ENCODE assay signal across 8 cellular contexts in the genomic region with DNA sequence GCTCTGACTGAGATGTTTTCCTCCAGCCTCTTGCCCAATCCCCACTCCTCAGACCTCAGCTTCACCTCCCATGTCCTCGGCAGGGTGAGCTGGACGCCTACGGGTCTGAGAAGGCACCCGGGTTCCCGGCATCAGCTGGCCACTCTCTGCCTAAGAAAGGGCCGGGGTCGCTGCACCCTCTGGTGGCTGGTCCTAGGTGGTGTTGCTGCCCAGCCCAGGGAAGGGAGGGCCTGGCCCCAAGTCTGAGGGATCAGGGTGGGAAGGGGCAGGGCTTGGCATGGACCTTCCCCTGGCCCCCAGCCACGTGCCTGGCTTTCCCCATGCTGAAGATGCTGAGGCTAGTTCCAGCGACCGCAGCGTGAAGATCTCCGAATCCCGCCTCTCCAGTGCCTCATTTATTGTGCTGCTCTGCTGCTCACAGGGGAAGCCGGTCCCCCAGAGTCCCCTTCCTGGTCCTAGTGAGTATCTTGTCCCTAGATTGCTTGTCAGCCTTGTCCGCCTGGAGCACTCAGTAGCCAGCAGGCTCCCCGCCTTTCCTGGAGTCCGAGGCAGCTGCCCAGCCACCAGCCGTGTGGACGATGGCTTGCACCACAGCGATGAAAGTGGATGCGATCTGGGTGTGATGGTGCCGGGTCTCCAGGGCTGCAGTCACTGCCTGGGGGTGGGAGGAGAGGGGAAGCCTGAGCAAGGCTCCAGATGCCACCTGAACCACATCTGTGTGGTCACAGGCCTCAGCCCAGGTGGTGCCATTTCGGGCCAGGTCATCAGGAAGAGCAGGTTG.
A peak's percentile ranks its signal among the peaks of the same experiment; 100 is the strongest.
DNase-seq lines count a peak whose midpoint lies in the region; ATAC-seq and TF ChIP-seq lines count a peak whose summit lies in the region.

No MANE protein-coding gene starts in this region.

- no peaks in the 10 kb centered on the region for H3K27me3 Mint-ChIP-seq in stimulated activated naive CD8-positive, alpha-beta T cell treated with anti-CD3 and anti-CD28 coated beads, Interleukin-15, amount 100 ng/mL, for 72 hours

- DNase-seq in AG10803 (ENCODE audit: low read depth) (peak; percentile 94), NCI-H82 treated with DMSO at 0.1 percent for 48 hours (lab: John Stamatoyannopoulos, UW; ENCODE audit: unreplicated experiment) (peak; percentile 20), erythroblast (lab: John Stamatoyannopoulos, UW) (peak; percentile 58 to 65)
- peak; percentile 78 for DNase-seq in activated CD8-positive, alpha-beta memory T cell treated with anti-CD3 and anti-CD28 coated beads for 24 hours
- DNase-seq in stimulated activated naive CD8-positive, alpha-beta T cell treated with anti-CD3 and anti-CD28 coated beads, Interleukin-15, amount 100 ng/mL, for 72 hours: peak; percentile 52 to 54

- peak overlapping the region; percentile 66 to 67 for H3K27ac ChIP-seq in mucosa of rectum (ENCODE audit: low read depth in 2 of 2, low read length in 2 of 2)

- H3K4me1 Mint-ChIP-seq in stimulated activated naive CD8-positive, alpha-beta T cell treated with anti-CD3 and anti-CD28 coated beads, Interleukin-15, amount 100 ng/mL, for 72 hours: peaks cover 22% of the 10 kb centered on the region

- no peak overlapping the region for H3K4me3 ChIP-seq in AG10803 (ENCODE audit: low read length)
- H3K4me3 ChIP-seq in mucosa of rectum (ENCODE audit: low read length in 2 of 2): no peak overlapping the region

- no peak overlapping the region for H3K4me3 Mint-ChIP-seq in stimulated activated naive CD8-positive, alpha-beta T cell treated with anti-CD3 and anti-CD28 coated beads, Interleukin-15, amount 100 ng/mL, for 72 hours

- peaks cover 8% of the 10 kb centered on the region in 2 donors for H3K4me1 ChIP-seq in mucosa of rectum (ENCODE audit: control insufficient read depth in 2 of 2, insufficient read depth in 2 of 2, low read length in 2 of 2)

- ATAC-seq in GM18498 (IDR thresholded peaks at IDR 0.05; ENCODE audit: unreplicated experiment) (peak; percentile 43), HG02588 (IDR thresholded peaks at IDR 0.05; ENCODE audit: unreplicated experiment) (no peak)
- peak; percentile 91 for ATAC-seq in stimulated activated naive CD8-positive, alpha-beta T cell treated with anti-CD3 and anti-CD28 coated beads, Interleukin-15, amount 100 ng/mL, for 72 hours

- H3K36me3 ChIP-seq in mucosa of rectum (ENCODE audit: control insufficient read depth in 2 of 2, insufficient read depth in 2 of 2, low read length in 2 of 2): no peaks in the 10 kb centered on the region

- H3K9me3 Mint-ChIP-seq in stimulated activated naive CD8-positive, alpha-beta T cell treated with anti-CD3 and anti-CD28 coated beads, Interleukin-15, amount 100 ng/mL, for 72 hours: no peaks in the 10 kb centered on the region

- H3K27me3 ChIP-seq in mucosa of rectum (ENCODE audit: control insufficient read depth in 2 of 2, insufficient read depth in 2 of 2, low read length in 2 of 2): no peaks in the 10 kb centered on the region

- TF ChIP-seq CTCF in AG10803 (conservative IDR thresholded peaks at IDR 0.05; ENCODE audit: low read length): peak; percentile 77

- no peak overlapping the region for H3K9ac ChIP-seq in mucosa of rectum (ENCODE audit: low read depth in 1 of 2, low read length in 2 of 2)

- H3K9me3 ChIP-seq in mucosa of rectum (ENCODE audit: control insufficient read depth in 2 of 2, low read length in 2 of 2): no peaks in the 10 kb centered on the region

- TF ChIP-seq POLR2A in erythroblast (IDR thresholded peaks at IDR 0.05; ENCODE audit: low read length): no peak

- H3K27ac Mint-ChIP-seq in stimulated activated naive CD8-positive, alpha-beta T cell treated with anti-CD3 and anti-CD28 coated beads, Interleukin-15, amount 100 ng/mL, for 72 hours: peak overlapping the region in 1 of 2 donors; percentile 42

Comparison
In these comparisons a context has a peak if more than half of its experiments do, and no peak if none do; other contexts are left out.
1. DNase-seq: peak in every context shown above with its lines; median percentile 94 in AG10803; 78 in activated CD8-positive, alpha-beta memory T cell treated with anti-CD3 and anti-CD28 coated beads for 24 hours; 62 in erythroblast; 53 in stimulated activated naive CD8-positive, alpha-beta T cell treated with anti-CD3 and anti-CD28 coated beads, Interleukin-15, amount 100 ng/mL, for 72 hours; 20 in NCI-H82 treated with DMSO at 0.1 percent for 48 hours.